1 cellular context compared by ENCODE assay signal in genomic region chr3:99945328-99945995, GRCh38.
A peak's percentile ranks its signal among the peaks of the same experiment; 100 is the strongest.
TF ChIP-seq lines count a peak whose summit lies in the region.

No MANE protein-coding gene starts in this region.

TF ChIP-seq in HepG2, 621 proteins besides CTCF, POLR2A, EP300 and RAD21 (continued from another document):
- no peak for TF ChIP-seq ZSCAN5A (CRISPR knock-in tag; IDR thresholded peaks at IDR 0.05; ENCODE audit: borderline replicate concordance)
- TF ChIP-seq REL (CRISPR knock-in tag; conservative IDR thresholded peaks at IDR 0.05), result no peak
- TF ChIP-seq ZNF629 (CRISPR knock-in tag; conservative IDR thresholded peaks at IDR 0.05), result peak; percentile 65
- no peak for TF ChIP-seq NFYC (CRISPR knock-in tag; IDR thresholded peaks at IDR 0.05)
- TF ChIP-seq FIP1L1 (IDR thresholded peaks at IDR 0.05; ENCODE audit: borderline replicate concordance, insufficient read depth, low read depth, low read length), result no peak
- TF ChIP-seq ZNF570 (CRISPR knock-in tag; IDR thresholded peaks at IDR 0.05; ENCODE audit: borderline replicate concordance), result no peak
- TF ChIP-seq TCF12 (IDR thresholded peaks at IDR 0.05), result no peak
- TF ChIP-seq TCF12 (CRISPR knock-in tag; IDR thresholded peaks at IDR 0.05), result no peak
- no peak for TF ChIP-seq ZNF879 (CRISPR knock-in tag; IDR thresholded peaks at IDR 0.05)
- TF ChIP-seq SMARCE1 (IDR thresholded peaks at IDR 0.05; ENCODE audit: borderline replicate concordance), result no peak
- no peak for TF ChIP-seq PHF8 (CRISPR knock-in tag; IDR thresholded peaks at IDR 0.05)
- 0 out of 2 replicates have a peak, but pooled peaks have one; percentile 27 for TF ChIP-seq HNF4A (CRISPR knock-in tag; IDR thresholded peaks at IDR 0.05)
- no peak for TF ChIP-seq CAMTA2 (CRISPR knock-in tag; IDR thresholded peaks at IDR 0.05; ENCODE audit: borderline replicate concordance)
- no peak for TF ChIP-seq RARG (CRISPR knock-in tag; IDR thresholded peaks at IDR 0.05; ENCODE audit: low read depth)
- no peak for TF ChIP-seq ZNF17 (CRISPR knock-in tag; IDR thresholded peaks at IDR 0.05)
- TF ChIP-seq NR0B2 (CRISPR knock-in tag; IDR thresholded peaks at IDR 0.05), result no peak
- no peak for TF ChIP-seq ZNF639 (CRISPR knock-in tag; conservative IDR thresholded peaks at IDR 0.05)
